In the genomic region with DNA sequence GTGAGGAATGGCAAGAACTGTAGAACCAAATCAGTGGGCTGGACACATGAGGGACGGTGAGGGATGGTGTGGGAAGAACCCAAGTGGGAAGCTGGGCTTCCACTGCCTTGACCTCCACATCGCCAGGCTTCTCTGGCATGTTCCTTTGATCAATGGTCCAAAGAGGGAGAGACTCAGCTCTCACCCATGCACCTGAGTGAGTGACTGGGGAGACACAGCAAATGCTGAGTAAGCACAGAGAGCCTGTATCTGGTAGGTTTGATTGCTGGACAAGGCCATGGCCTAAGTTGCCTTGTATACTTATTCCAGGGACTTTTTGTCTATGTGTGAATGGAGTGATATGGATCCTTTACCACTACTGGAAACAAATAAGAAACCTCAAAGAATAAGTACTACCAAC, we compare ENCODE assay signal across 25 cellular contexts.
"Had no signal": no experiment of that assay in that cellular context is flagged by ENCODE, and none has a peak within 500 bp of the region (broad histone marks: within the 10 kb centered on the region; RNA-seq: fewer than 3 reads in every experiment).

No MANE protein-coding gene starts in this region.

- FAIRE-seq: endometrium, islet of Langerhans, keratinocyte had no signal

- H3K27ac ChIP-seq: epithelial cell of prostate, esophagus squamous epithelium, gastrocnemius medialis, heart right ventricle, left lung, lower lobe of right lung had no signal

- H3K4me3 ChIP-seq: esophagus squamous epithelium, gastrocnemius medialis, heart right ventricle, left lung, lower lobe of right lung, mucosa of descending colon had no signal

- H3K36me3 ChIP-seq: esophagus squamous epithelium, gastrocnemius medialis, heart right ventricle, left lung, lower lobe of right lung had no signal

- DNase-seq: cortex of kidney; effector CD8-positive, alpha-beta T cell; effector memory CD8-positive, alpha-beta T cell; endodermal cell; erythroblast; esophagus squamous epithelium; foreskin fibroblast; foreskin melanocyte; gastrocnemius medialis; glutamatergic neuron; head of caudate nucleus; heart right ventricle; hippocampal formation; left cardiac atrium; left lung; left ventricle myocardium superior; lower lobe of right lung; mesenchymal stem cell; mucosa of descending colon; naive B cell had no signal

- H3K9me3 ChIP-seq: esophagus squamous epithelium, gastrocnemius medialis, left lung, lower lobe of right lung, mucosa of descending colon had no signal

- ATAC-seq: effector memory CD8-positive, alpha-beta T cell; esophagus mucosa; gastrocnemius medialis; heart right ventricle; left cardiac atrium; left lung; left ventricle myocardium superior; lower lobe of right lung; mucosa of descending colon had no signal

- H3K27me3 ChIP-seq: esophagus squamous epithelium, gastrocnemius medialis, heart right ventricle, left lung had no signal

- H3K4me1 ChIP-seq: esophagus squamous epithelium, gastrocnemius medialis, heart right ventricle, left lung, lower lobe of right lung had no signal
